Comparison of ENCODE assay signal across 8 cellular contexts in genomic region chr12:120193286-120193685, GRCh38. TPM values are rescaled to one million over a fixed set of nuclear protein-coding genes. Genes with fewer than 3 reads are reported as not detected.
A peak's percentile ranks its signal among the peaks of the same experiment; 100 is the strongest.
DNase-seq lines count a peak whose midpoint lies in the region; TF ChIP-seq lines count a peak whose summit lies in the region.
"Not testable (repeated sequence)": the region's sequence is repeated elsewhere in the genome, so short reads cannot be mapped to it uniquely, and the experiment has no call there.

No MANE protein-coding gene starts in this region.

- H3K36me3 ChIP-seq in ACC112 (ENCODE audit: insufficient read depth, low read length) (peaks cover 16% of the 10 kb centered on the region), OCI-LY1 (ENCODE audit: insufficient read depth, low read length) (peaks cover 64% of the 10 kb centered on the region), mesodermal cell (ENCODE audit: control insufficient read depth, insufficient read depth, low read length) (peaks cover 65% of the 10 kb centered on the region), sigmoid colon (peaks cover 15 to 48% (median 33%) of the 10 kb centered on the region in 4 donors)

- H2AFZ ChIP-seq in ACC112 (ENCODE audit: low read length, unreplicated experiment); OCI-LY1 (ENCODE audit: low read length): not testable (repeated sequence)

- H3K4me2 ChIP-seq in OCI-LY1 (ENCODE audit: low read length): peak overlapping the region; percentile 84

- H3K9me3 Mint-ChIP-seq in activated CD4-positive, alpha-beta memory T cell treated with anti-CD3 and anti-CD28 coated beads for 36 hours; brain: not testable (repeated sequence)

- TF ChIP-seq CTCF in GM12875 (IDR thresholded peaks at IDR 0.05; ENCODE audit: borderline replicate concordance, insufficient read depth, low read depth, low read length); OCI-LY1 (IDR thresholded peaks at IDR 0.05; ENCODE audit: low read length); brain (conservative IDR thresholded peaks at IDR 0.05); fibroblast of the aortic adventitia (IDR thresholded peaks at IDR 0.05; ENCODE audit: insufficient read depth, low read length); sigmoid colon (IDR thresholded peaks at IDR 0.05): not testable (repeated sequence)

- H3K4me1 ChIP-seq in ACC112 (ENCODE audit: control insufficient read depth, insufficient read depth, low read length, unreplicated experiment): peaks cover 34% of the 10 kb centered on the region
- H3K4me1 ChIP-seq in OCI-LY1 (ENCODE audit: insufficient read depth, low read length, severe bottlenecking): peaks cover 58% of the 10 kb centered on the region
- peaks cover 22% of the 10 kb centered on the region for H3K4me1 ChIP-seq in mesodermal cell (ENCODE audit: control insufficient read depth, insufficient read depth, low read length, poor library complexity, severe bottlenecking)
- H3K4me1 ChIP-seq in sigmoid colon: peaks cover 0 to 28% (median 24%) of the 10 kb centered on the region in 4 donors

- H3K27me3 Mint-ChIP-seq in activated CD4-positive, alpha-beta memory T cell treated with anti-CD3 and anti-CD28 coated beads for 36 hours; brain: not testable (repeated sequence)

- peaks cover 42% of the 10 kb centered on the region for H3K36me3 Mint-ChIP-seq in activated CD4-positive, alpha-beta memory T cell treated with anti-CD3 and anti-CD28 coated beads for 36 hours
- peaks cover 52% of the 10 kb centered on the region for H3K36me3 Mint-ChIP-seq in brain

- intact Hi-C loops in activated CD4-positive, alpha-beta memory T cell treated with anti-CD3 and anti-CD28 coated beads for 36 hours (cut with micrococcal nuclease); sigmoid colon (cut with DNase I): not testable (repeated sequence)

- H3K27ac ChIP-seq in ACC112 (ENCODE audit: low read depth, low read length); OCI-LY1 (ENCODE audit: low read depth, low read length, poor library complexity, severe bottlenecking); mesodermal cell (ENCODE audit: low read depth, low read length, severe bottlenecking); sigmoid colon: not testable (repeated sequence)

- POLR2A ChIA-PET in activated CD4-positive, alpha-beta memory T cell treated with anti-CD3 and anti-CD28 coated beads for 36 hours (lab: Charles Lee): interaction anchor here (1.0 to 10.1 kb wide), 2 partner anchors 82 to 98 kb away, joined by 5 to 208 read pairs; partner anchors contain the start of genes RNU4-1 and RNU4-2

- H3K79me2 ChIP-seq in ACC112 (ENCODE audit: control insufficient read depth, insufficient read depth, low read length, unreplicated experiment) (peaks cover 79% of the 10 kb centered on the region), OCI-LY1 (ENCODE audit: insufficient read depth, low read length) (peaks cover 36% of the 10 kb centered on the region)

- DNase-seq in activated CD4-positive, alpha-beta memory T cell treated with anti-CD3 and anti-CD28 coated beads for 36 hours; fibroblast of the aortic adventitia (ENCODE audit: low read depth); sigmoid colon: not testable (repeated sequence)

- not testable (repeated sequence) for TF ChIP-seq EP300 in sigmoid colon (IDR thresholded peaks at IDR 0.05)

- not testable (repeated sequence) for TF ChIP-seq POLR2A in sigmoid colon (IDR thresholded peaks at IDR 0.05)

- not testable (repeated sequence) for H3K9me2 ChIP-seq in OCI-LY1 (ENCODE audit: low read depth, low read length)

- peaks cover 40% of the 10 kb centered on the region for H3K4me1 Mint-ChIP-seq in activated CD4-positive, alpha-beta memory T cell treated with anti-CD3 and anti-CD28 coated beads for 36 hours (ENCODE audit: low read depth)
- H3K4me1 Mint-ChIP-seq in brain: peaks cover 30% of the 10 kb centered on the region

- peak overlapping the region; percentile 72 for H3K9ac ChIP-seq in OCI-LY1 (ENCODE audit: low read length)

- H4K20me1 ChIP-seq in OCI-LY1 (ENCODE audit: insufficient read depth, low read length): not testable (repeated sequence)

- peak overlapping the region; percentile 98 for H3K27ac Mint-ChIP-seq in activated CD4-positive, alpha-beta memory T cell treated with anti-CD3 and anti-CD28 coated beads for 36 hours
- H3K27ac Mint-ChIP-seq in brain: peak overlapping the region in 3 of 5 experiments; percentile 92 to 95 (median 93)

- not testable (repeated sequence) for H3K27me3 ChIP-seq in ACC112 (ENCODE audit: insufficient read depth, low read length); OCI-LY1 (ENCODE audit: insufficient read depth, low read length); sigmoid colon

- not testable (repeated sequence) for H3K9me3 ChIP-seq in OCI-LY1 (ENCODE audit: low read length); mesodermal cell (ENCODE audit: control insufficient read depth, low read length); sigmoid colon

- 88 to 94% methylated on average over 6 to 8 of the region's 8 CpGs for WGBS in mesodermal cell (ENCODE audit: insufficient coverage in 2 of 2), 2 experiments
- WGBS in sigmoid colon, 2 donors: 64 to 81% methylated on average over 8 of the region's 8 CpGs

- H3K4me3 ChIP-seq in ACC112 (ENCODE audit: low read depth, low read length): peak overlapping the region; percentile 86
- peak overlapping the region; percentile 73 for H3K4me3 ChIP-seq in GM12875 (ENCODE audit: low read depth, low read length)
- H3K4me3 ChIP-seq in OCI-LY1 (ENCODE audit: low read depth, low read length, poor library complexity, severe bottlenecking): peak overlapping the region; percentile 71
- H3K4me3 ChIP-seq in fibroblast of the aortic adventitia (ENCODE audit: low read depth, low read length): peak overlapping the region; percentile 80
- H3K4me3 ChIP-seq in mesodermal cell (ENCODE audit: extremely low read depth, insufficient read depth, low read length, poor library complexity, severe bottlenecking): peak overlapping the region; percentile 79
- H3K4me3 ChIP-seq in sigmoid colon: peak overlapping the region in 3 of 4 donors; percentile 84 to 98 (median 87)

- peaks cover 11% of the 10 kb centered on the region for H3F3A ChIP-seq in OCI-LY1 (ENCODE audit: insufficient read depth, low read length)

- CTCF ChIA-PET in activated CD4-positive, alpha-beta memory T cell treated with anti-CD3 and anti-CD28 coated beads for 36 hours (lab: Charles Lee): interaction anchor here (1.6 kb wide), 1 partner anchor 68 kb away, joined by 4 read pairs; no protein-coding TSS in a partner anchor

- H3K4me3 Mint-ChIP-seq in activated CD4-positive, alpha-beta memory T cell treated with anti-CD3 and anti-CD28 coated beads for 36 hours: peak overlapping the region; percentile 91
- H3K4me3 Mint-ChIP-seq in brain: peak overlapping the region; percentile 91 to 98 (median 94)

RNA-seq across cellular contexts. Expression of gene GCN1, which starts 1.2 kb away (rescaled TPM):
- 100 to 1,000 TPM; 121 TPM for total RNA-seq in activated CD4-positive, alpha-beta memory T cell treated with anti-CD3 and anti-CD28 coated beads for 36 hours
- polyA plus RNA-seq in brain (ENCODE audit: insufficient read depth, low read depth, low replicate concordance) (28.1 TPM), sigmoid colon (10 to 100 TPM in 2 of 3 donors, 1 to 10 TPM in 1; 9.2 to 43.3 (median 18.0) TPM)
- total RNA-seq in fibroblast of the aortic adventitia (ENCODE audit: low replicate concordance) (126 and 156 TPM in 2 replicates), sigmoid colon (10 to 100 TPM; 30.3 to 70.3 (median 40.4) TPM)
- polyA plus RNA-seq in mesodermal cell (2013, experiment 1 of 2): 50.4 TPM
- 37.7 TPM for polyA plus RNA-seq in mesodermal cell (2013, experiment 2 of 2)

RNA-seq across cellular contexts. Expression of gene RPLP0, which starts 7.6 kb away (rescaled TPM):
- total RNA-seq in activated CD4-positive, alpha-beta memory T cell treated with anti-CD3 and anti-CD28 coated beads for 36 hours: 1,000 to 10,000 TPM; 4,273 to 4,368 TPM
- polyA plus RNA-seq in brain (ENCODE audit: insufficient read depth, low read depth, low replicate concordance) (2,030 TPM), sigmoid colon (1,000 to 10,000 TPM; 3,521 to 5,499 (median 3,713) TPM)
- total RNA-seq in fibroblast of the aortic adventitia (ENCODE audit: low replicate concordance) (1,185 and 3,518 TPM in 2 replicates), sigmoid colon (1,000 to 10,000 TPM; 2,593 to 3,468 (median 2,960) TPM)
- polyA plus RNA-seq in mesodermal cell (2013, experiment 1 of 2): 3,564 TPM
- 3,441 TPM for polyA plus RNA-seq in mesodermal cell (2013, experiment 2 of 2)
